Comparison of ENCODE assay signal across 11 cellular contexts in genomic region chr1:36279789-36280296, GRCh38. TPM values are rescaled to one million over a fixed set of nuclear protein-coding genes. Genes with fewer than 3 reads are reported as not detected.
DNase-seq lines count a peak whose midpoint lies in the region; ATAC-seq, FAIRE-seq and TF ChIP-seq lines count a peak whose summit lies in the region.
"Had no signal": no experiment of that assay in that cellular context is flagged by ENCODE, and none has a peak within 500 bp of the region (broad histone marks: within the 10 kb centered on the region; RNA-seq: fewer than 3 reads in every experiment).

No MANE protein-coding gene starts in this region.

- RAD21 ChIA-PET in GM12878 (lab: Charles Lee; ENCODE audit: unreplicated experiment): interaction anchor here (1.3 to 1.4 kb wide), 2 partner anchors 92 to 130 kb away, joined by 4 to 5 read pairs; no protein-coding TSS in a partner anchor

- in situ Hi-C loops in GM12878 (cut with MboI): loop anchor here (10.0 kb wide), 1 partner anchor 175 kb away; no protein-coding TSS in a partner anchor

- TF ChIP-seq EP300 in GM12878 (IDR thresholded peaks at IDR 0.05; ENCODE audit: borderline replicate concordance in 1 of 2, control insufficient read depth in 1 of 2, low read depth in 2 of 2, low read length in 2 of 2): no peak

- H3K9me3 ChIP-seq in HEK293 (ENCODE audit: control insufficient read depth, insufficient read depth, low read depth, low read length): no peaks in the 10 kb centered on the region
- H3K9me3 ChIP-seq in GM12878 (replicated peaks; ENCODE audit: control insufficient read depth, insufficient read depth, low read length): no peaks in the 10 kb centered on the region

- no peak overlapping the region for H3K9ac ChIP-seq in GM12878 (ENCODE audit: control insufficient read depth, insufficient read depth, low read length)

- H3K36me3 ChIP-seq in ACC112 (ENCODE audit: insufficient read depth, low read length): peaks cover 11% of the 10 kb centered on the region
- H3K36me3 ChIP-seq in HEK293 (ENCODE audit: control insufficient read depth in 2 of 2, insufficient read depth in 1 of 2, low read length in 2 of 2): peaks cover 0 to 29% of the 10 kb centered on the region in 2 experiments; a peak in 2 of 3 replicates
- H3K36me3 ChIP-seq in GM12878 (ENCODE audit: control insufficient read depth in 2 of 2, insufficient read depth in 2 of 2, low read length in 1 of 2): peaks cover 5 to 20% of the 10 kb centered on the region in 2 experiments

- POLR2A ChIA-PET in HEK293 (lab: Yijun Ruan, JAX) (interaction anchor here (0.7 kb wide), 1 partner anchor 90 kb away, joined by 3 read pairs; no protein-coding TSS in a partner anchor), GM12878 (lab: Charles Lee) (interaction anchor here (0.6 kb wide), 1 partner anchor 947 kb away, joined by 3 read pairs; no protein-coding TSS in a partner anchor)

- H3K4me3 ChIP-seq in ACC112 (ENCODE audit: low read depth, low read length): no peak overlapping the region
- no peak overlapping the region for H3K4me3 ChIP-seq in HEK293 (ENCODE audit: low read depth, low read length)
- no peak overlapping the region for H3K4me3 ChIP-seq in GM12878

- peak overlapping the region; percentile 48 to 85 (median 54) for H3K27ac Mint-ChIP-seq in nephron
- H3K27ac Mint-ChIP-seq: stimulated activated naive B cell treated with anti-CD40 and anti-IgM and Interleukin-4, amounts not matched to agents 10 μg/mL and 1 μg/mL and 100 μg/mL, for 72 hours had no signal

- TF ChIP-seq CTCF in HEK293 (tag by site-specific recombination; IDR thresholded peaks at IDR 0.05) (no peak), GM12878 (IDR thresholded peaks at IDR 0.05 in 2 of 3, conservative IDR thresholded peaks at IDR 0.05 in 1 of 3; ENCODE audit: control insufficient read depth in 2 of 3, extremely low read depth in 1 of 3, insufficient read depth in 1 of 3, low read depth in 3 of 3, low read length in 3 of 3) (no peak), nephron (IDR thresholded peaks at IDR 0.05; ENCODE audit: unreplicated experiment in 3 of 3) (no peak)

- H3K4me1 ChIP-seq in ACC112 (ENCODE audit: control insufficient read depth, insufficient read depth, low read length, unreplicated experiment) (peaks cover 9% of the 10 kb centered on the region), HEK293 (ENCODE audit: control insufficient read depth, insufficient read depth, low read length) (peaks cover 3% of the 10 kb centered on the region; the same call in 1 of the 2 replicates), GM12878 (ENCODE audit: control insufficient read depth, insufficient read depth, low read length) (no peaks in the 10 kb centered on the region)
- H3K4me1 ChIP-seq: foreskin keratinocyte had no signal

- H3K27me3 ChIP-seq in ACC112 (ENCODE audit: insufficient read depth, low read length): no peaks in the 10 kb centered on the region
- H3K27me3 ChIP-seq in GM12878 (replicated peaks in 1 of 2; ENCODE audit: control insufficient read depth in 2 of 2, insufficient read depth in 2 of 2, low read length in 1 of 2): no peaks in the 10 kb centered on the region
- H3K27me3 ChIP-seq: foreskin keratinocyte had no signal

- CTCF ChIA-PET in HEK293 (lab: Yijun Ruan, JAX) (interaction anchor here (0.7 to 1.5 kb wide), 5 partner anchors 9 to 130 kb away, joined by 3 to 8 read pairs (median 4); partner anchors contain the start of gene TRAPPC3), GM12878 (lab: Yijun Ruan, JAX) (interaction anchor here (1.0 to 3.8 kb wide), 6 partner anchors 10 to 179 kb away, joined by 3 to 18 read pairs (median 4); partner anchors contain the start of gene TRAPPC3)

- TF ChIP-seq POLR2A in GM12878 (IDR thresholded peaks at IDR 0.05; ENCODE audit: low read depth, low read length): no peak

- 0 out of 2 replicates have a peak overlapping the region, but pooled peaks have one; percentile 9 for H3K4me2 ChIP-seq in GM12878 (ENCODE audit: control insufficient read depth, insufficient read depth)

- no peak overlapping the region for H2AFZ ChIP-seq in ACC112 (ENCODE audit: low read length, unreplicated experiment)
- H2AFZ ChIP-seq in GM12878 (ENCODE audit: control insufficient read depth, low read depth, low read length): no peak overlapping the region

- no TSS peak for BruUV-seq in GM12878 (replicated peaks; lab: Mats Ljungman, UMichigan)

- TF ChIP-seq RAD21 in GM12878 (IDR thresholded peaks at IDR 0.05; ENCODE audit: insufficient read depth, low read depth, low read length): no peak

- peaks cover 23% of the 10 kb centered on the region for H3K36me3 Mint-ChIP-seq in nephron (ENCODE audit: low read depth)

- no peak for DNase-seq in GM12878 (ENCODE audit: low read depth, low spot score)
- DNase-seq in DMS 273 (lab: John Stamatoyannopoulos, UW; ENCODE audit: unreplicated experiment): no peak
- DNase-seq in NK-92 (lab: John Stamatoyannopoulos, UW; ENCODE audit: unreplicated experiment): no peak
- no peak for DNase-seq in DMS53 treated with DMSO at 0.1 percent for 48 hours (lab: John Stamatoyannopoulos, UW; ENCODE audit: unreplicated experiment)
- DNase-seq in 8988T: no peak
- DNase-seq: foreskin keratinocyte; NCI-H1930; stimulated activated naive B cell treated with anti-CD40 and anti-IgM and Interleukin-4, amounts not matched to agents 10 μg/mL and 1 μg/mL and 100 μg/mL, for 72 hours had no signal

- H3K4me1 Mint-ChIP-seq in nephron: peaks cover 44% of the 10 kb centered on the region

- FAIRE-seq in GM12878 (lab: Jason Lieb, UNC): no peak

- H3K9me3 Mint-ChIP-seq in nephron: no peaks in the 10 kb centered on the region
- H3K9me3 Mint-ChIP-seq: stimulated activated naive B cell treated with anti-CD40 and anti-IgM and Interleukin-4, amounts not matched to agents 10 μg/mL and 1 μg/mL and 100 μg/mL, for 72 hours had no signal

- SMC1A ChIA-PET in GM12878 (lab: Charles Lee; ENCODE audit: uncharacterized antibody, unreplicated experiment): interaction anchor here (0.9 to 6.1 kb wide), 3 partner anchors 61 to 130 kb away, joined by 3 to 40 read pairs (median 3); partner anchors contain the start of gene TRAPPC3

- ATAC-seq in GM12878: no peak
- ATAC-seq: foreskin keratinocyte; stimulated activated naive B cell treated with anti-CD40 and anti-IgM and Interleukin-4, amounts not matched to agents 10 μg/mL and 1 μg/mL and 100 μg/mL, for 72 hours had no signal

- H3K27ac ChIP-seq in ACC112 (ENCODE audit: low read depth, low read length) (peak overlapping the region; percentile 4; the same call in 1 of the 2 replicates), HEK293 (ENCODE audit: extremely low read depth, low read depth, low read length) (no peak overlapping the region), GM12878 (ENCODE audit: control insufficient read depth, insufficient read depth) (peak overlapping the region; percentile 18; the same call in 1 of the 2 replicates)
- H3K27ac ChIP-seq: foreskin keratinocyte had no signal

- H4K20me1 ChIP-seq in GM12878 (ENCODE audit: control insufficient read depth, insufficient read depth): no peaks in the 10 kb centered on the region

- WGBS in GM12878 (ENCODE audit: insufficient coverage, insufficient replicate concordance, low lambda C conversion rate, missing lambda C conversion rate): 91% methylated on average over 7 of the region's 7 CpGs

- H3K79me2 ChIP-seq in ACC112 (ENCODE audit: control insufficient read depth, insufficient read depth, low read length, unreplicated experiment) (peaks cover 54% of the 10 kb centered on the region), GM12878 (ENCODE audit: control insufficient read depth, insufficient read depth, low read length) (peaks cover 15% of the 10 kb centered on the region)

- no peaks in the 10 kb centered on the region for H3K27me3 Mint-ChIP-seq in nephron (ENCODE audit: low read depth)
- H3K27me3 Mint-ChIP-seq: stimulated activated naive B cell treated with anti-CD40 and anti-IgM and Interleukin-4, amounts not matched to agents 10 μg/mL and 1 μg/mL and 100 μg/mL, for 72 hours had no signal

- intact Hi-C loops in GM12878 (cut with micrococcal nuclease; ENCODE audit: unreplicated experiment): no loop called here

- H3K4me3 Mint-ChIP-seq in nephron: peak overlapping the region in 1 of 3 experiments; percentile 18
- H3K4me3 Mint-ChIP-seq: stimulated activated naive B cell treated with anti-CD40 and anti-IgM and Interleukin-4, amounts not matched to agents 10 μg/mL and 1 μg/mL and 100 μg/mL, for 72 hours had no signal

RNA-seq across cellular contexts. Expression of gene SH3D21, which starts 26.3 kb away (rescaled TPM):
- total RNA-seq in GM12878 (2013; cell fraction: nucleolus; rRNA removed): 31.8 and 32.6 TPM in 2 replicates
- total RNA-seq in GM12878 (2014; rRNA removed) (1.9 and 3.2 TPM in 2 replicates), GM12878 (2014; rRNA removed; fragmentation: Illumina TruSeq; extraction: Trizol) (2.1 and 2.4 TPM in 2 replicates), GM12878 (2021) (4.9 and 5.5 TPM in 2 replicates)
- polyA plus RNA-seq in GM12878 (2011; ENCODE audit: low read depth): 17.9 TPM
- polyA plus RNA-seq in GM12878 (2011; rRNA removed) (2.1 and 2.5 TPM in 2 replicates), GM12878 (2014; fragmentation: Illumina TruSeq; extraction: Trizol) (2.3 and 5.1 TPM in 2 replicates), GM12878 (2014; fragmentation: Nextera tagmentation; extraction: Ambion mirVana) (under 1 TPM; 0.06 to 0.11 TPM), GM12878 (2014; rRNA removed) (5.7 and 5.9 TPM in 2 replicates), GM12878 (2016; fragmentation: Nextera tagmentation; extraction: Ambion mirVana) (1 to 10 TPM in 1 of 2 experiments, under 1 TPM in 1; 0.19 to 2.1 TPM)
- 1.9 and 2.3 TPM in 2 replicates for polyA plus RNA-seq in GM12878 (2011; cell fraction: cytosol; rRNA removed)
- 24.3 and 33.9 TPM in 2 replicates for polyA plus RNA-seq in GM12878 (2011; cell fraction: nucleus; rRNA removed)
- 17.2 and 21.1 TPM in 2 replicates for polyA plus RNA-seq in GM12878 (2012)
- 0.88 and 4.3 TPM in 2 replicates for polyA minus RNA-seq in GM12878 (2011; rRNA and poly(A)+ RNA removed)
- polyA minus RNA-seq in GM12878 (2011; cell fraction: cytosol; rRNA and poly(A)+ RNA removed): 0.62 and 1.7 TPM in 2 replicates
- 4.8 and 7.2 TPM in 2 replicates for polyA minus RNA-seq in GM12878 (2011; cell fraction: nucleus; rRNA and poly(A)+ RNA removed)

RNA-seq across cellular contexts. Expression of gene EVA1B, which starts 43.6 kb away (rescaled TPM):
- total RNA-seq in GM12878 (2013; cell fraction: nucleolus; rRNA removed): 1.2 TPM in 1 of 2 replicates, not detected in the other
- total RNA-seq in GM12878 (2014; rRNA removed) (6.4 and 6.9 TPM in 2 replicates), GM12878 (2014; rRNA removed; fragmentation: Illumina TruSeq; extraction: Trizol) (0.32 and 0.45 TPM in 2 replicates), GM12878 (2021) (5.3 and 6.1 TPM in 2 replicates)
- 2.1 TPM for polyA plus RNA-seq in GM12878 (2011; ENCODE audit: low read depth)
- polyA plus RNA-seq in GM12878 (2011; rRNA removed) (0.58 TPM in 1 of 2 replicates, not detected in the other), GM12878 (2014; fragmentation: Illumina TruSeq; extraction: Trizol) (not detected in 2 replicates), GM12878 (2014; fragmentation: Nextera tagmentation; extraction: Ambion mirVana) (under 1 TPM in 1 of 2 experiments, not detected in 1; 0.15 TPM), GM12878 (2014; rRNA removed) (3.4 and 6.7 TPM in 2 replicates), GM12878 (2016; fragmentation: Nextera tagmentation; extraction: Ambion mirVana) (1 to 10 TPM; 2.7 to 3.2 TPM)
- polyA plus RNA-seq in GM12878 (2011; cell fraction: cytosol; rRNA removed): 1.5 and 2.1 TPM in 2 replicates
- polyA plus RNA-seq in GM12878 (2011; cell fraction: nucleus; rRNA removed): 1.0 TPM in 2 replicates
- polyA plus RNA-seq in GM12878 (2012): 9.5 and 12.8 TPM in 2 replicates
- polyA minus RNA-seq in GM12878 (2011; rRNA and poly(A)+ RNA removed): 0.21 TPM in 1 of 2 replicates, not detected in the other
- not detected in 2 replicates for polyA minus RNA-seq in GM12878 (2011; cell fraction: cytosol; rRNA and poly(A)+ RNA removed)
- polyA minus RNA-seq in GM12878 (2011; cell fraction: nucleus; rRNA and poly(A)+ RNA removed): not detected in 2 replicates

RNA-seq across cellular contexts. Expression of gene THRAP3, which starts 55.6 kb away (rescaled TPM):
- total RNA-seq in GM12878 (2013; cell fraction: nucleolus; rRNA removed): 61.9 and 62.2 TPM in 2 replicates
- total RNA-seq in GM12878 (2014; rRNA removed): 76.2 and 77.4 TPM in 2 replicates
- 146 and 149 TPM in 2 replicates for total RNA-seq in GM12878 (2014; rRNA removed; fragmentation: Illumina TruSeq; extraction: Trizol)
- total RNA-seq in GM12878 (2021): 135 and 136 TPM in 2 replicates
- polyA plus RNA-seq in GM12878 (2011; ENCODE audit: low read depth): 36.4 TPM
- polyA plus RNA-seq in GM12878 (2011; rRNA removed): 98.0 and 109 TPM in 2 replicates
- polyA plus RNA-seq in GM12878 (2011; cell fraction: cytosol; rRNA removed): 53.6 and 64.1 TPM in 2 replicates
- polyA plus RNA-seq in GM12878 (2011; cell fraction: nucleus; rRNA removed): 57.5 and 60.4 TPM in 2 replicates
- polyA plus RNA-seq in GM12878 (2012): 58.3 and 61.2 TPM in 2 replicates
- 153 and 173 TPM in 2 replicates for polyA plus RNA-seq in GM12878 (2014; fragmentation: Illumina TruSeq; extraction: Trizol)
- 100 to 1,000 TPM in 1 of 2 experiments, 10 to 100 TPM in 1; 76.3 to 173 TPM for polyA plus RNA-seq in GM12878 (2014; fragmentation: Nextera tagmentation; extraction: Ambion mirVana)
- 80.0 and 96.9 TPM in 2 replicates for polyA plus RNA-seq in GM12878 (2014; rRNA removed)
- 100 to 1,000 TPM; 135 to 151 TPM for polyA plus RNA-seq in GM12878 (2016; fragmentation: Nextera tagmentation; extraction: Ambion mirVana)
- polyA minus RNA-seq in GM12878 (2011; rRNA and poly(A)+ RNA removed): 112 and 132 TPM in 2 replicates
- 40.8 and 57.2 TPM in 2 replicates for polyA minus RNA-seq in GM12878 (2011; cell fraction: cytosol; rRNA and poly(A)+ RNA removed)
- 33.6 and 44.1 TPM in 2 replicates for polyA minus RNA-seq in GM12878 (2011; cell fraction: nucleus; rRNA and poly(A)+ RNA removed)
